Comparison of ENCODE assay signal across 21 cellular contexts in genomic region chr6:46486186-46486585, GRCh38. TPM values are rescaled to one million over a fixed set of nuclear protein-coding genes. Genes with fewer than 3 reads are reported as not detected.
DNase-seq lines count a peak whose midpoint lies in the region; ATAC-seq and TF ChIP-seq lines count a peak whose summit lies in the region.
"Had no signal": no experiment of that assay in that cellular context is flagged by ENCODE, and none has a peak within 500 bp of the region (broad histone marks: within the 10 kb centered on the region; RNA-seq: fewer than 3 reads in every experiment).

No MANE protein-coding gene starts in this region.

- no peak overlapping the region for H3K23ac ChIP-seq in neuronal stem cell (ENCODE audit: low read depth, low read length, poor library complexity)

- peaks cover 3 to 19% of the 10 kb centered on the region in 2 donors for H3K4me1 ChIP-seq in ascending aorta
- H3K4me1 ChIP-seq in right atrium auricular region, result peaks cover 0 to 59% of the 10 kb centered on the region in 2 donors
- peaks cover 2% of the 10 kb centered on the region for H3K4me1 ChIP-seq in effector memory CD4-positive, alpha-beta T cell (ENCODE audit: control insufficient read depth, insufficient read depth, low read length, poor library complexity, severe bottlenecking)
- H3K4me1 ChIP-seq in neuronal stem cell (ENCODE audit: control insufficient read depth in 2 of 2, insufficient read depth in 1 of 2, low read depth in 1 of 2, low read length in 2 of 2), result no peaks in the 10 kb centered on the region

- H2BK12ac ChIP-seq in neuronal stem cell (ENCODE audit: low read length), result no peak overlapping the region

- H2BK15ac ChIP-seq in neuronal stem cell (ENCODE audit: low read length), result no peak overlapping the region

- TF ChIP-seq CTCF in ascending aorta (IDR thresholded peaks at IDR 0.05), result no peak
- no peak for TF ChIP-seq CTCF in fibroblast of mammary gland (conservative IDR thresholded peaks at IDR 0.05; ENCODE audit: control insufficient read depth, insufficient read depth, low read depth, low read length)
- no peak for TF ChIP-seq CTCF in right atrium auricular region (IDR thresholded peaks at IDR 0.05)
- TF ChIP-seq CTCF in GM13976 (IDR thresholded peaks at IDR 0.05; ENCODE audit: borderline replicate concordance, control extremely low read depth, extremely low read depth, insufficient read depth, missing control alignments), result no peak

- H3K27me3 ChIP-seq in ascending aorta (no peaks in the 10 kb centered on the region), right atrium auricular region (no peaks in the 10 kb centered on the region), neuronal stem cell (ENCODE audit: control insufficient read depth in 3 of 3, insufficient read depth in 3 of 3, low read depth in 1 of 3, low read length in 3 of 3) (peaks cover 0 to 19% (median 3%) of the 10 kb centered on the region in 3 experiments)
- peaks cover under 1% of the 10 kb centered on the region for H3K27me3 ChIP-seq in effector memory CD4-positive, alpha-beta T cell (replicated peaks; ENCODE audit: control insufficient read depth, insufficient read depth, low read length, poor library complexity, severe bottlenecking)

- intact Hi-C loops in ascending aorta (cut with DNase I), result no loop called here

- no peak for ATAC-seq in GM18858 (IDR thresholded peaks at IDR 0.05; ENCODE audit: unreplicated experiment)
- ATAC-seq: GM23338, HCT116, K562, PC-3 had no signal

- H3K4me3 ChIP-seq in ascending aorta, result peak overlapping the region; percentile 31 to 89
- no peak overlapping the region for H3K4me3 ChIP-seq in fibroblast of mammary gland (ENCODE audit: control insufficient read depth, low read depth, low read length)
- no peak overlapping the region for H3K4me3 ChIP-seq in right atrium auricular region
- H3K4me3 ChIP-seq in effector memory CD4-positive, alpha-beta T cell (ENCODE audit: insufficient read depth, low read depth, low read length, poor library complexity, severe bottlenecking), result no peak overlapping the region
- no peak overlapping the region for H3K4me3 ChIP-seq in neuronal stem cell (ENCODE audit: low read length in 2 of 2)
- H3K4me3 ChIP-seq: GM23338, K562 had no signal

- no CpG with 5 or more reads among the region's 3 CpGs for WGBS in neuronal stem cell (ENCODE audit: extremely low coverage in 2 of 2, insufficient read length in 2 of 2, insufficient replicate concordance in 1 of 2), 2 donors

- H3K4me2 ChIP-seq in neuronal stem cell (ENCODE audit: insufficient read depth, low read length, poor library complexity, severe bottlenecking), result no peak overlapping the region
- H3K4me2 ChIP-seq: GM23338 had no signal

- no peak overlapping the region for H3K18ac ChIP-seq in neuronal stem cell (ENCODE audit: low read length)

- H3K9ac ChIP-seq in neuronal stem cell (ENCODE audit: low read depth, low read length, poor library complexity), result no peak overlapping the region

- H2AK5ac ChIP-seq in neuronal stem cell (ENCODE audit: low read depth, low read length), result no peak overlapping the region

- H3K9me3 ChIP-seq in ascending aorta (no peaks in the 10 kb centered on the region), right atrium auricular region (no peaks in the 10 kb centered on the region), neuronal stem cell (replicated peaks in 1 of 2; ENCODE audit: control insufficient read depth in 2 of 2, insufficient read depth in 1 of 2, low read depth in 1 of 2, low read length in 2 of 2) (no peaks in the 10 kb centered on the region)
- H3K9me3 ChIP-seq in effector memory CD4-positive, alpha-beta T cell (ENCODE audit: control insufficient read depth, low read length), result no peaks in the 10 kb centered on the region

- H2BK120ac ChIP-seq in neuronal stem cell (ENCODE audit: low read depth, low read length), result no peak overlapping the region

- peak overlapping the region; percentile 13 to 33 for H3K27ac ChIP-seq in ascending aorta
- H3K27ac ChIP-seq in right atrium auricular region, result peak overlapping the region; percentile 26 to 81
- H3K27ac ChIP-seq in effector memory CD4-positive, alpha-beta T cell (ENCODE audit: insufficient read depth, low read length, poor library complexity, severe bottlenecking), result no peak overlapping the region
- no peak overlapping the region for H3K27ac ChIP-seq in neuronal stem cell (replicated peaks; ENCODE audit: low read length)

- H3K36me3 ChIP-seq in ascending aorta (no peaks in the 10 kb centered on the region), right atrium auricular region (no peaks in the 10 kb centered on the region), neuronal stem cell (replicated peaks in 1 of 2; ENCODE audit: control insufficient read depth in 2 of 2, insufficient read depth in 2 of 2, low read length in 2 of 2) (no peaks in the 10 kb centered on the region)
- H3K36me3 ChIP-seq in effector memory CD4-positive, alpha-beta T cell (ENCODE audit: control insufficient read depth, insufficient read depth, low read length), result no peaks in the 10 kb centered on the region

- H2AFZ ChIP-seq in neuronal stem cell (ENCODE audit: low read length), result no peak overlapping the region
- H2AFZ ChIP-seq: GM23338 had no signal

- H2BK5ac ChIP-seq in neuronal stem cell (ENCODE audit: low read length), result no peak overlapping the region

- no peak overlapping the region for H3K4ac ChIP-seq in neuronal stem cell (ENCODE audit: low read length)

- no peak overlapping the region for H3K14ac ChIP-seq in neuronal stem cell (ENCODE audit: low read length)

- in situ Hi-C loops in GM13976 (cut with MboI; ENCODE audit: low sequenced_read_pairs, unreplicated experiment), result no loop called here

- H3K79me1 ChIP-seq in neuronal stem cell (ENCODE audit: low read depth, low read length), result no peaks in the 10 kb centered on the region

- DNase-seq in ascending aorta (ENCODE audit: low spot score in 2 of 2) (no peak), fibroblast of mammary gland (ENCODE audit: low read depth) (peak; percentile 23), right atrium auricular region (ENCODE audit: low spot score) (no peak), GM13976 (ENCODE audit: low spot score) (no peak), neuronal stem cell (ENCODE audit: low spot score) (no peak)
- DNase-seq in effector memory CD4-positive, alpha-beta T cell, result no peak
- DNase-seq: ACHN, AML-193, DMS79 treated with DMSO at 0.1 percent for 48 hours, MV-4-11, NCI-H187, NCI-H2227 treated with DMSO at 0.1 percent for 48 hours, NCI-H510A treated with DMSO at 0.1 percent for 48 hours, PC-3, RPMI8226 had no signal

- no peak overlapping the region for H4K91ac ChIP-seq in neuronal stem cell (ENCODE audit: low read depth, low read length, poor library complexity)

- H4K8ac ChIP-seq in neuronal stem cell (ENCODE audit: low read depth, low read length), result no peak overlapping the region

RNA-seq across cellular contexts. Expression of gene RCAN2, which starts 5.1 kb away (rescaled TPM):
- total RNA-seq in ascending aorta, result 83.4 TPM
- total RNA-seq in right atrium auricular region, result 100 to 1,000 TPM in 1 of 2 donors, 10 to 100 TPM in 1; 96.5 to 210 TPM
- 9.3 TPM for polyA plus RNA-seq in neuronal stem cell (2013, experiment 1 of 2)
- polyA plus RNA-seq in neuronal stem cell (2013, experiment 2 of 2), result 9.2 TPM
- total RNA-seq: G401, PC-3 had no signal
- polyA plus RNA-seq: CD14-positive monocyte, K562 had no signal

Comparison
In these comparisons a context has a peak if more than half of its experiments do, and no peak if none do; other contexts are left out.
1. H3K27ac ChIP-seq: peak in ascending aorta (2 of 2) and right atrium auricular region (2 of 2); none in effector memory CD4-positive, alpha-beta T cell (single experiment) and neuronal stem cell (single experiment).
2. H3K4me3 ChIP-seq: peak in ascending aorta (2 of 2); none in fibroblast of mammary gland (single experiment), right atrium auricular region (0 of 2), effector memory CD4-positive, alpha-beta T cell (single experiment) and neuronal stem cell (0 of 2).